29 cellular contexts compared by ENCODE assay signal in genomic region chr9:96122255-96122654, GRCh38.
DNase-seq lines count a peak whose midpoint lies in the region; ATAC-seq and TF ChIP-seq lines count a peak whose summit lies in the region.
"Had no signal": no experiment of that assay in that cellular context is flagged by ENCODE, and none has a peak within 500 bp of the region (broad histone marks: within the 10 kb centered on the region; RNA-seq: fewer than 3 reads in every experiment).

No MANE protein-coding gene starts in this region.

- H3K36me3 ChIP-seq in OCI-LY3 (replicated peaks; ENCODE audit: low read depth, low read length) (no peaks in the 10 kb centered on the region), mesenchymal stem cell (ENCODE audit: control insufficient read depth in 1 of 2, insufficient read depth in 2 of 2, low read depth in 1 of 2, low read length in 2 of 2) (no peaks in the 10 kb centered on the region), Peyer's patch (no peaks in the 10 kb centered on the region)
- H3K36me3 ChIP-seq in naive thymus-derived CD4-positive, alpha-beta T cell (ENCODE audit: control insufficient read depth in 2 of 3, insufficient read depth in 3 of 3, low read length in 3 of 3): no peaks in the 10 kb centered on the region
- H3K36me3 ChIP-seq: BE2C, HAP-1 had no signal

- H2BK120ac ChIP-seq in mesenchymal stem cell (ENCODE audit: low read depth, low read length): no peak overlapping the region

- H3K4me1 ChIP-seq in OCI-LY3 (ENCODE audit: low read length) (no peaks in the 10 kb centered on the region), mesenchymal stem cell (ENCODE audit: control insufficient read depth, insufficient read depth, low read depth, low read length) (peaks cover 9% of the 10 kb centered on the region), Peyer's patch (no peaks in the 10 kb centered on the region)
- peaks cover 0 to 6% of the 10 kb centered on the region in 2 donors for H3K4me1 ChIP-seq in naive thymus-derived CD4-positive, alpha-beta T cell (ENCODE audit: control insufficient read depth in 2 of 2, insufficient read depth in 2 of 2, low read length in 2 of 2)
- H3K4me1 ChIP-seq: BE2C, HAP-1 had no signal

- no peak overlapping the region for H3K23ac ChIP-seq in mesenchymal stem cell (ENCODE audit: low read length in 2 of 2)

- H3K79me1 ChIP-seq in mesenchymal stem cell (replicated peaks; ENCODE audit: low read length, poor library complexity, severe bottlenecking): no peaks in the 10 kb centered on the region

- peaks cover 0 to 22% (median 0%) of the 10 kb centered on the region in 7 donors for H3K4me1 Mint-ChIP-seq in naive thymus-derived CD4-positive, alpha-beta T cell

- no peaks in the 10 kb centered on the region for H3K79me2 ChIP-seq in OCI-LY3 (ENCODE audit: low read length)

- 81% methylated on average over 4 of the region's 5 CpGs for WGBS in mesenchymal stem cell

- peak overlapping the region; percentile 76 for H4K91ac ChIP-seq in mesenchymal stem cell (ENCODE audit: low read length)

- peak overlapping the region; percentile 95 for H2BK15ac ChIP-seq in mesenchymal stem cell (ENCODE audit: low read depth, poor library complexity, severe bottlenecking)

- H3K4me2 ChIP-seq in OCI-LY3 (ENCODE audit: low read length) (no peak overlapping the region), mesenchymal stem cell (ENCODE audit: low read length, poor library complexity, severe bottlenecking) (no peak overlapping the region)

- H3K4ac ChIP-seq in mesenchymal stem cell (ENCODE audit: low read depth in 1 of 2, low read length in 2 of 2): peak overlapping the region in 1 of 2 experiments; percentile 57

- H3K27me3 ChIP-seq in OCI-LY3 (ENCODE audit: low read depth, low read length) (no peaks in the 10 kb centered on the region), mesenchymal stem cell (ENCODE audit: control insufficient read depth in 1 of 2, insufficient read depth in 1 of 2, low read length in 2 of 2) (peaks cover 2 to 4% of the 10 kb centered on the region in 2 experiments), Peyer's patch (no peaks in the 10 kb centered on the region)
- H3K27me3 ChIP-seq in naive thymus-derived CD4-positive, alpha-beta T cell (ENCODE audit: control insufficient read depth in 2 of 2, insufficient read depth in 2 of 2, low read length in 2 of 2): no peaks in the 10 kb centered on the region
- H3K27me3 ChIP-seq: BE2C had no signal

- intact Hi-C loops in sciatic nerve (cut with DNase I): no loop called here
- intact Hi-C loops in naive thymus-derived CD4-positive, alpha-beta T cell (cut with micrococcal nuclease): no loop called here

- no peak overlapping the region for H3K27ac ChIP-seq in OCI-LY3 (ENCODE audit: low read length)
- peak overlapping the region; percentile 11 for H3K27ac ChIP-seq in mesenchymal stem cell (ENCODE audit: low read length, poor library complexity, severe bottlenecking)
- H3K27ac ChIP-seq in Peyer's patch: no peak overlapping the region
- no peak overlapping the region for H3K27ac ChIP-seq in naive thymus-derived CD4-positive, alpha-beta T cell (ENCODE audit: low read depth, low read length)
- H3K27ac ChIP-seq: HL-60, RWPE1 had no signal

- no peak overlapping the region for H3K4me3 Mint-ChIP-seq in naive thymus-derived CD4-positive, alpha-beta T cell
- H3K4me3 Mint-ChIP-seq: CD14-positive monocyte; CD8-positive, alpha-beta memory T cell had no signal

- POLR2A ChIA-PET in naive thymus-derived CD4-positive, alpha-beta T cell (lab: Charles Lee): no interaction called here

- peak overlapping the region; percentile 25 for H2AK5ac ChIP-seq in mesenchymal stem cell (ENCODE audit: low read length, severe bottlenecking)

- H3K9ac ChIP-seq in OCI-LY3 (ENCODE audit: low read length) (no peak overlapping the region), mesenchymal stem cell (ENCODE audit: low read length) (no peak overlapping the region)

- peaks cover 0 to 4% (median 0%) of the 10 kb centered on the region in 5 donors for H3K36me3 Mint-ChIP-seq in naive thymus-derived CD4-positive, alpha-beta T cell
- H3K36me3 Mint-ChIP-seq: CD14-positive monocyte had no signal

- peak overlapping the region in 1 of 9 donors; percentile 65 for H3K27ac Mint-ChIP-seq in naive thymus-derived CD4-positive, alpha-beta T cell
- H3K27ac Mint-ChIP-seq: CD14-positive monocyte; CD8-positive, alpha-beta memory T cell had no signal

- no peak overlapping the region for H3K14ac ChIP-seq in mesenchymal stem cell (ENCODE audit: low read length in 2 of 2)

- H2AFZ ChIP-seq in OCI-LY3 (ENCODE audit: low read depth, low read length) (peak overlapping the region; percentile 44; the same call in 1 of the 2 replicates), mesenchymal stem cell (ENCODE audit: low read depth, low read length) (no peak overlapping the region)

- H3K9me3 ChIP-seq in OCI-LY3 (ENCODE audit: insufficient read depth, low read length): no peaks in the 10 kb centered on the region
- peaks cover 4% of the 10 kb centered on the region for H3K9me3 ChIP-seq in mesenchymal stem cell (ENCODE audit: control insufficient read depth, low read length)
- H3K9me3 ChIP-seq in Peyer's patch: no peaks in the 10 kb centered on the region
- H3K9me3 ChIP-seq in naive thymus-derived CD4-positive, alpha-beta T cell (ENCODE audit: control insufficient read depth in 2 of 3, low read length in 3 of 3): no peaks in the 10 kb centered on the region
- H3K9me3 ChIP-seq: BE2C had no signal

- TF ChIP-seq POLR2A in Peyer's patch (IDR thresholded peaks at IDR 0.05): no peak

- peaks cover 6 to 18% (median 14%) of the 10 kb centered on the region in 5 donors for H3K27me3 Mint-ChIP-seq in naive thymus-derived CD4-positive, alpha-beta T cell

- H3K18ac ChIP-seq in mesenchymal stem cell (ENCODE audit: low read depth in 1 of 2, low read length in 2 of 2): peak overlapping the region in 1 of 2 experiments; percentile 28

- DNase-seq in Daoy (ENCODE audit: low read depth) (peak; percentile 16), mesenchymal stem cell (no peak), sciatic nerve (ENCODE audit: low spot score) (no peak), Peyer's patch (no peak), left lobe of liver (ENCODE audit: low spot score) (no peak)
- DNase-seq in activated T-cell treated with anti-CD3 and anti-CD28 coated beads, Interleukin-2, amount 50 U/mL, for 48 hours: no peak
- no peak for DNase-seq in naive thymus-derived CD4-positive, alpha-beta T cell
- DNase-seq: 8988T; ACHN; BE2C; CD8-positive, alpha-beta memory T cell; DMS 273 treated with DMSO at 0.1 percent for 48 hours; DMS79; GF-D8; GOT3; Karpas-422; NCI-H1092 treated with DMSO at 0.1 percent for 48 hours; NCI-H1436 treated with DMSO at 0.1 percent for 48 hours; NCI-H187 treated with DMSO at 0.1 percent for 48 hours; NCI-H2107; NCI-H446; NCI-H524 treated with DMSO at 0.1 percent for 48 hours; NCI-H774; SHP77 had no signal

- H2BK5ac ChIP-seq in mesenchymal stem cell (ENCODE audit: low read depth, low read length, poor library complexity, severe bottlenecking): no peak overlapping the region

- ATAC-seq in sciatic nerve (peak; percentile 29), left lobe of liver (no peak)
- ATAC-seq in naive thymus-derived CD4-positive, alpha-beta T cell: no peak

- TF ChIP-seq CTCF in OCI-LY3 (IDR thresholded peaks at IDR 0.05; ENCODE audit: low read depth, low read length) (no peak), Peyer's patch (IDR thresholded peaks at IDR 0.05) (no peak)

- peaks cover 0 to 23% (median 6%) of the 10 kb centered on the region in 11 donors for H3K9me3 Mint-ChIP-seq in naive thymus-derived CD4-positive, alpha-beta T cell

- no peaks in the 10 kb centered on the region for H4K20me1 ChIP-seq in OCI-LY3 (ENCODE audit: insufficient read depth, low read length)

- H4K8ac ChIP-seq in mesenchymal stem cell (ENCODE audit: low read length): peak overlapping the region; percentile 68

- H2BK12ac ChIP-seq in mesenchymal stem cell (ENCODE audit: low read length in 2 of 2): peak overlapping the region; percentile 38 to 95

- H3K4me3 ChIP-seq in OCI-LY3 (ENCODE audit: low read length) (no peak overlapping the region), mesenchymal stem cell (ENCODE audit: insufficient read depth in 1 of 2, low read depth in 1 of 2, low read length in 2 of 2) (no peak overlapping the region), Peyer's patch (no peak overlapping the region)
- no peak overlapping the region for H3K4me3 ChIP-seq in naive thymus-derived CD4-positive, alpha-beta T cell (ENCODE audit: low read length)
- H3K4me3 ChIP-seq: HAP-1 had no signal

- CTCF ChIA-PET in naive thymus-derived CD4-positive, alpha-beta T cell (lab: Charles Lee): no interaction called here
